8 cellular contexts compared by ENCODE assay signal in the genomic region with DNA sequence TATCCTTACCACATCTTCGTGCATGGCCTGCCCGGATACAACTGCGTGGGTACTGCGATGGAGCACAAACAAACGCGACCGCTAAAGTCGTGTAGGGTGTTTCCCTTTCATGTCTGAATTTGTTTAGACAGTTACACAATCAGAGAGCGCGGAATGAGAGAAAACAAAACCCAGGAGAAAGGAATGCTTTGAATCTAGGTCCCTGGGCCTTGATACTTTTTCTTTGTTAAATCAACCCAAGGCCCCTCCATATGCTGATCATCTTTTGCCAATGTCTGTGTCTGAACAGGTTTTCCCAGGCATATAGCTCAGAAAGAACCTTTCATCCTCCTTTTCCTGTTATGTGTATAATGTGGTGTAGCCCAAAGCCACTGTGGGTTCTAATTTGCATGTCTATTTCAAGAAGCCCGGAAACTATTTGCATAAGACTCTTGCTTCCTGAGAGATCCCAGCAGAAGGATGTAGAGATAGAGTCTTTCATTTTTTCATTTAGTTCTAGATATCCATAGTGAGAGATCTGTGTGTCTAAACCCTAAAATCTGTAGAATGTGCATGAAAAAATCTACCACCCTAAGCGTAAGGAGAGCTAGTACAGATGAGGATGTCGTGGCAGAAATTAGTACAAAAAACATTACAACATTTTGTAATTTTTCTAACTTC.
DNase-seq lines count a peak whose midpoint lies in the region; ATAC-seq and TF ChIP-seq lines count a peak whose summit lies in the region.

No MANE protein-coding gene starts in this region.

- H3K36me3 ChIP-seq in upper lobe of left lung (no peaks in the 10 kb centered on the region), aorta (ENCODE audit: control insufficient read depth in 1 of 2, insufficient read depth in 2 of 2, low read length in 1 of 2) (no peaks in the 10 kb centered on the region)

- no peak for TF ChIP-seq CTCF in upper lobe of left lung (IDR thresholded peaks at IDR 0.05)

- H3K27me3 ChIP-seq in upper lobe of left lung = no peaks in the 10 kb centered on the region
- no peaks in the 10 kb centered on the region for H3K27me3 ChIP-seq in aorta (ENCODE audit: control insufficient read depth in 1 of 2, insufficient read depth in 2 of 2, low read length in 1 of 2)

- H3K9me3 ChIP-seq in upper lobe of left lung (no peaks in the 10 kb centered on the region), aorta (ENCODE audit: control insufficient read depth, low read length) (peaks cover 3% of the 10 kb centered on the region)

- intact Hi-C loops in aorta (cut with DNase I) = no loop called here

- H3K4me3 ChIP-seq in upper lobe of left lung (no peak overlapping the region), aorta (ENCODE audit: low read length in 2 of 2) (no peak overlapping the region)

- peaks cover 5 to 9% (median 8%) of the 10 kb centered on the region in 4 donors for H3K4me1 ChIP-seq in upper lobe of left lung
- no peaks in the 10 kb centered on the region for H3K4me1 ChIP-seq in aorta (ENCODE audit: control insufficient read depth in 1 of 2, insufficient read depth in 2 of 2, low read length in 2 of 2)

- peak; percentile 64 for ATAC-seq in GM21381 (IDR thresholded peaks at IDR 0.05; ENCODE audit: unreplicated experiment)
- peak; percentile 70 for ATAC-seq in HG03571 (IDR thresholded peaks at IDR 0.05; ENCODE audit: unreplicated experiment)
- ATAC-seq in stimulated activated naive CD8-positive, alpha-beta T cell treated with anti-CD3 and anti-CD28 coated beads, Interleukin-15, Interleukin-2, amounts not matched to agents 100 U/mL and 50 U/mL, for 24 hours = peak; percentile 37
- ATAC-seq in upper lobe of left lung (ENCODE audit: low FRiP score in 2 of 2) = no peak
- ATAC-seq in aorta (ENCODE audit: low FRiP score) = no peak

- DNase-seq in Daoy (ENCODE audit: low read depth) = peak; percentile 15
- peak; percentile 47 for DNase-seq in T-helper 22 cell (ENCODE audit: low read depth)
- DNase-seq in erythroblast (lab: John Stamatoyannopoulos, UW) = peak; percentile 35 to 44
- peak; percentile 48 for DNase-seq in stimulated activated naive CD8-positive, alpha-beta T cell treated with anti-CD3 and anti-CD28 coated beads, Interleukin-15, Interleukin-2, amounts not matched to agents 100 U/mL and 50 U/mL, for 24 hours
- DNase-seq in upper lobe of left lung = no peak
- no peak for DNase-seq in aorta

- WGBS in upper lobe of left lung, 2 donors = 32 to 38% methylated on average over 13 of the region's 13 CpGs
- WGBS in aorta, 2 donors = 84 to 86% methylated on average over 13 of the region's 13 CpGs

- TF ChIP-seq EP300 in upper lobe of left lung (IDR thresholded peaks at IDR 0.05) = no peak

- H3K27ac ChIP-seq in upper lobe of left lung (no peak overlapping the region), aorta (ENCODE audit: low read depth in 1 of 2, low read length in 2 of 2) (no peak overlapping the region)

- TF ChIP-seq POLR2A in erythroblast (IDR thresholded peaks at IDR 0.05; ENCODE audit: low read length) = no peak
- TF ChIP-seq POLR2A in upper lobe of left lung (IDR thresholded peaks at IDR 0.05) = no peak

Comparison
In these comparisons a context has a peak if more than half of its experiments do, and no peak if none do; other contexts are left out.
1. DNase-seq: peak in Daoy (single experiment), T-helper 22 cell (single experiment), erythroblast (2 of 2) and stimulated activated naive CD8-positive, alpha-beta T cell treated with anti-CD3 and anti-CD28 coated beads, Interleukin-15, Interleukin-2, amounts not matched to agents 100 U/mL and 50 U/mL, for 24 hours (single experiment); none in upper lobe of left lung (0 of 2) and aorta (0 of 2).
2. ATAC-seq: peak in GM21381 (single experiment), HG03571 (single experiment) and stimulated activated naive CD8-positive, alpha-beta T cell treated with anti-CD3 and anti-CD28 coated beads, Interleukin-15, Interleukin-2, amounts not matched to agents 100 U/mL and 50 U/mL, for 24 hours (single experiment); none in upper lobe of left lung (0 of 2) and aorta (single experiment).